ENCODE assay signal across 1 cellular context in genomic region chr16:87348616-87349157, GRCh38.
TF ChIP-seq lines count a peak whose summit lies in the region.

No MANE protein-coding gene starts in this region.

TF ChIP-seq in WTC11, 78 proteins besides CTCF, POLR2A, EP300 and RAD21:
- TF ChIP-seq IRF2 (CRISPR knock-in tag; IDR thresholded peaks at IDR 0.05; ENCODE audit: borderline replicate concordance, low read depth) (no peak), CREB1 (CRISPR knock-in tag; IDR thresholded peaks at IDR 0.05) (no peak), TEAD1 (CRISPR knock-in tag; IDR thresholded peaks at IDR 0.05) (no peak), NFE2L1 (CRISPR knock-in tag; IDR thresholded peaks at IDR 0.05) (no peak), TEAD4 (CRISPR knock-in tag; IDR thresholded peaks at IDR 0.05) (no peak)
- TF ChIP-seq, protein P1, sequence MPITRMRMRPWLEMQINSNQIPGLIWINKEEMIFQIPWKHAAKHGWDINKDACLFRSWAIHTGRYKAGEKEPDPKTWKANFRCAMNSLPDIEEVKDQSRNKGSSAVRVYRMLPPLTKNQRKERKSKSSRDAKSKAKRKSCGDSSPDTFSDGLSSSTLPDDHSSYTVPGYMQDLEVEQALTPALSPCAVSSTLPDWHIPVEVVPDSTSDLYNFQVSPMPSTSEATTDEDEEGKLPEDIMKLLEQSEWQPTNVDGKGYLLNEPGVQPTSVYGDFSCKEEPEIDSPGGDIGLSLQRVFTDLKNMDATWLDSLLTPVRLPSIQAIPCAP (CRISPR knock-in tag; IDR thresholded peaks at IDR 0.05): no peak
- TF ChIP-seq, protein P2, sequence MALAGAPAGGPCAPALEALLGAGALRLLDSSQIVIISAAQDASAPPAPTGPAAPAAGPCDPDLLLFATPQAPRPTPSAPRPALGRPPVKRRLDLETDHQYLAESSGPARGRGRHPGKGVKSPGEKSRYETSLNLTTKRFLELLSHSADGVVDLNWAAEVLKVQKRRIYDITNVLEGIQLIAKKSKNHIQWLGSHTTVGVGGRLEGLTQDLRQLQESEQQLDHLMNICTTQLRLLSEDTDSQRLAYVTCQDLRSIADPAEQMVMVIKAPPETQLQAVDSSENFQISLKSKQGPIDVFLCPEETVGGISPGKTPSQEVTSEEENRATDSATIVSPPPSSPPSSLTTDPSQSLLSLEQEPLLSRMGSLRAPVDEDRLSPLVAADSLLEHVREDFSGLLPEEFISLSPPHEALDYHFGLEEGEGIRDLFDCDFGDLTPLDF (CRISPR knock-in tag; IDR thresholded peaks at IDR 0.05): no peak
- TF ChIP-seq, protein P3, sequence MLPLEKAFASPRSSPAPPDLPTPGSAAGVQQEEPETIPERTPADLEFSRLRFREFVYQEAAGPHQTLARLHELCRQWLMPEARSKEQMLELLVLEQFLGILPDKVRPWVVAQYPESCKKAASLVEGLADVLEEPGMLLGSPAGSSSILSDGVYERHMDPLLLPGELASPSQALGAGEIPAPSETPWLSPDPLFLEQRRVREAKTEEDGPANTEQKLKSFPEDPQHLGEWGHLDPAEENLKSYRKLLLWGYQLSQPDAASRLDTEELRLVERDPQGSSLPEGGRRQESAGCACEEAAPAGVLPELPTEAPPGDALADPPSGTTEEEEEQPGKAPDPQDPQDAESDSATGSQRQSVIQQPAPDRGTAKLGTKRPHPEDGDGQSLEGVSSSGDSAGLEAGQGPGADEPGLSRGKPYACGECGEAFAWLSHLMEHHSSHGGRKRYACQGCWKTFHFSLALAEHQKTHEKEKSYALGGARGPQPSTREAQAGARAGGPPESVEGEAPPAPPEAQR (CRISPR knock-in tag; IDR thresholded peaks at IDR 0.05): no peak
